In genomic region chr22:43142881-43143562, GRCh38 we compare ENCODE assay signal across 8 cellular contexts. TPM values are rescaled to one million over a fixed set of nuclear protein-coding genes. Genes with fewer than 3 reads are reported as not detected.
DNase-seq lines count a peak whose midpoint lies in the region; ATAC-seq and TF ChIP-seq lines count a peak whose summit lies in the region.

Gene MCAT, minus strand, starts transcription at chr22:43143398. Its CDS starts 50 bp downstream, at chr22:43143348.

- H3K27me3 ChIP-seq in dorsolateral prefrontal cortex, result no peaks in the 10 kb centered on the region

- no peaks in the 10 kb centered on the region for H3K9me3 Mint-ChIP-seq in activated CD4-positive, alpha-beta memory T cell treated with anti-CD3 and anti-CD28 coated beads for 36 hours

- POLR2A ChIA-PET in activated CD4-positive, alpha-beta memory T cell treated with anti-CD3 and anti-CD28 coated beads for 36 hours (lab: Charles Lee), result interaction anchor here (1.5 kb wide), 1 partner anchor 9 kb away, joined by 8 read pairs; no protein-coding TSS in a partner anchor

- H3K4me1 Mint-ChIP-seq in activated CD4-positive, alpha-beta memory T cell treated with anti-CD3 and anti-CD28 coated beads for 36 hours (ENCODE audit: low read depth), result peaks cover 25% of the 10 kb centered on the region

- peaks cover 17% of the 10 kb centered on the region for H3K36me3 Mint-ChIP-seq in activated CD4-positive, alpha-beta memory T cell treated with anti-CD3 and anti-CD28 coated beads for 36 hours

- peak; percentile 77 for ATAC-seq in GM19025 (IDR thresholded peaks at IDR 0.05; ENCODE audit: low read depth, unreplicated experiment)
- ATAC-seq in HG03354 (IDR thresholded peaks at IDR 0.05; ENCODE audit: poor library complexity, severe bottlenecking, unreplicated experiment), result peak; percentile 79

- peak within 1 kb of the TSS; percentile 85 for H3K4me3 Mint-ChIP-seq in activated CD4-positive, alpha-beta memory T cell treated with anti-CD3 and anti-CD28 coated beads for 36 hours

- CTCF ChIA-PET in activated CD4-positive, alpha-beta memory T cell treated with anti-CD3 and anti-CD28 coated beads for 36 hours (lab: Charles Lee), result interaction anchor here (0.7 kb wide), 1 partner anchor 197 kb away, joined by 4 read pairs; no protein-coding TSS in a partner anchor

- WGBS in lower leg skin, 2 donors, result 0 to 2% methylated on average over 56 to 62 of the region's 83 CpGs

- peak within 1 kb of the TSS in 53 of 59 donors; percentile 22 to 93 (median 76) for H3K27ac ChIP-seq in dorsolateral prefrontal cortex

- peak in 32 of 56 donors; percentile 10 to 59 (median 26) for TF ChIP-seq CTCF in dorsolateral prefrontal cortex (IDR thresholded peaks at IDR 0.05 in 54 of 56, conservative IDR thresholded peaks at IDR 0.05 in 2 of 56; ENCODE audit: low read depth in 1 of 56, partially characterized antibody in 56 of 56)
- TF ChIP-seq CTCF in lower leg skin (IDR thresholded peaks at IDR 0.05), result no peak

- H3K4me3 ChIP-seq in dorsolateral prefrontal cortex, result peak within 1 kb of the TSS; percentile 63 to 100 (median 97)
- H3K4me3 ChIP-seq in lower leg skin (ENCODE audit: low read depth, poor library complexity, severe bottlenecking), result peak within 1 kb of the TSS; percentile 86

- peak within 1 kb of the TSS; percentile 84 for H3K27ac Mint-ChIP-seq in activated CD4-positive, alpha-beta memory T cell treated with anti-CD3 and anti-CD28 coated beads for 36 hours

- DNase-seq in AG08396 (ENCODE audit: low spot score) (peak; percentile 94), NCI-H774 (lab: John Stamatoyannopoulos, UW) (peak; percentile 70), dorsolateral prefrontal cortex (peak; percentile 58 to 93 (median 80)), lower leg skin (ENCODE audit: low spot score in 2 of 2) (peak; percentile 57 to 96)
- DNase-seq in activated CD4-positive, alpha-beta memory T cell treated with anti-CD3 and anti-CD28 coated beads for 36 hours, result peak; percentile 86
- DNase-seq in stimulated activated CD4-positive, alpha-beta T cell treated with anti-CD3 and anti-CD28 coated beads, Interleukin-4, amount 100 ng/mL, for 24 hours, result peak; percentile 84

- H3K27me3 Mint-ChIP-seq in activated CD4-positive, alpha-beta memory T cell treated with anti-CD3 and anti-CD28 coated beads for 36 hours, result no peaks in the 10 kb centered on the region

- TF ChIP-seq POLR2A in lower leg skin (IDR thresholded peaks at IDR 0.05), result peak in 1 of 2 donors; percentile 11

- intact Hi-C loops in activated CD4-positive, alpha-beta memory T cell treated with anti-CD3 and anti-CD28 coated beads for 36 hours (cut with micrococcal nuclease), result no loop called here
- intact Hi-C loops in dorsolateral prefrontal cortex (cut with DNase I), result loop anchor here (2.0 to 10.0 kb wide), 2 partner anchors 44 to 128 kb away; partner anchors contain the start of genes TTLL12 (in 2 of the 2) and PACSIN2 (in 1 of the 2)
- intact Hi-C loops in lower leg skin (cut with DNase I; ENCODE audit: low total_unique reads), result no loop called here

RNA-seq across cellular contexts. Expression of gene MCAT, which starts in this region (rescaled TPM):
- 10 to 100 TPM; 14.3 to 15.3 TPM for total RNA-seq in activated CD4-positive, alpha-beta memory T cell treated with anti-CD3 and anti-CD28 coated beads for 36 hours
- total RNA-seq in dorsolateral prefrontal cortex, result 10 to 100 TPM; 10.7 to 29.7 (median 20.7) TPM
- 10 to 100 TPM; 21.5 to 28.1 (median 25.5) TPM for total RNA-seq in lower leg skin

Comparison
In these comparisons a context has a peak if more than half of its experiments do, and no peak if none do; other contexts are left out.
1. Peak in every context shown above with its lines: DNase-seq, ATAC-seq, H3K4me3 ChIP-seq and H3K27ac ChIP-seq.
2. CTCF ChIP-seq: peak in dorsolateral prefrontal cortex (32 of 56); none in lower leg skin (0 of 3).
3. intact Hi-C loops: an anchor here in dorsolateral prefrontal cortex (2.0 to 10.0 kb wide); none called in activated CD4-positive, alpha-beta memory T cell treated with anti-CD3 and anti-CD28 coated beads for 36 hours and lower leg skin.